In genomic region chr20:53579581-53580375, GRCh38 we compare ENCODE assay signal across 8 cellular contexts. TPM values are rescaled to one million over a fixed set of nuclear protein-coding genes. Genes with fewer than 3 reads are reported as not detected.
DNase-seq lines count a peak whose midpoint lies in the region; ATAC-seq and TF ChIP-seq lines count a peak whose summit lies in the region.

No MANE protein-coding gene starts in this region.

- no peaks in the 10 kb centered on the region for H3K9me3 Mint-ChIP-seq in HFFc6
- H3K9me3 Mint-ChIP-seq in WTC11 = no peaks in the 10 kb centered on the region

- H3K4me1 Mint-ChIP-seq in HFFc6 (ENCODE audit: low read depth) (peaks cover 70% of the 10 kb centered on the region), WTC11 (peaks cover 64% of the 10 kb centered on the region)

- no peaks in the 10 kb centered on the region for H3K9me3 ChIP-seq in A673 (ENCODE audit: low read depth, low read length, poor library complexity, severe bottlenecking)

- H3K4me1 ChIP-seq in A673 (ENCODE audit: insufficient read depth, low read length, poor library complexity, severe bottlenecking) (peaks cover 50% of the 10 kb centered on the region), rectal smooth muscle tissue (ENCODE audit: control insufficient read depth, insufficient read depth, low read length) (peaks cover 6% of the 10 kb centered on the region)

- H3K9ac ChIP-seq in rectal smooth muscle tissue (ENCODE audit: low read length) = peak overlapping the region; percentile 10

- POLR2A ChIA-PET in A673 (lab: Charles Lee; ENCODE audit: low non-redundant PET) = interaction anchor here (0.6 kb wide), 1 partner anchor 381 kb away, joined by 8 read pairs; no protein-coding TSS in a partner anchor
- POLR2A ChIA-PET in WTC11 (lab: Charles Lee) = no interaction called here

- CTCF ChIA-PET in A673 (lab: Charles Lee) = interaction anchor here (0.7 to 1.8 kb wide), 6 partner anchors 44 to 485 kb away, joined by 3 to 19 read pairs (median 4); no protein-coding TSS in a partner anchor
- CTCF ChIA-PET in WTC11 (lab: Charles Lee) = interaction anchor here (0.8 to 2.3 kb wide), 4 partner anchors 32 to 360 kb away, joined by 3 to 11 read pairs (median 3); no protein-coding TSS in a partner anchor

- intact Hi-C loops in A673 (cut with micrococcal nuclease; ENCODE audit: unreplicated experiment) (loop anchor here (2.0 to 10.0 kb wide), 4 partner anchors 249 to 615 kb away; no protein-coding TSS in a partner anchor), posterior cingulate gyrus (cut with DNase I) (loop anchor here (5.0 kb wide), 1 partner anchor 288 kb away; no protein-coding TSS in a partner anchor)

- no peaks in the 10 kb centered on the region for H3K27me3 ChIP-seq in A673 (replicated peaks; ENCODE audit: insufficient read depth, low read depth, low read length, poor library complexity)
- H3K27me3 ChIP-seq in rectal smooth muscle tissue (ENCODE audit: control insufficient read depth, insufficient read depth, low read length) = no peaks in the 10 kb centered on the region

- no TSS peak for BruUV-seq in A673 (replicated peaks; lab: Mats Ljungman, UMichigan)

- H3K27me3 Mint-ChIP-seq in HFFc6 (ENCODE audit: insufficient read depth) (no peaks in the 10 kb centered on the region; the same call in 1 of the 2 replicates), WTC11 (ENCODE audit: low read depth) (no peaks in the 10 kb centered on the region)

- TF ChIP-seq CTCF in A673 (conservative IDR thresholded peaks at IDR 0.05; ENCODE audit: low read depth, low read length) (no peak), HFFc6 (IDR thresholded peaks at IDR 0.05) (no peak), WTC11 (IDR thresholded peaks at IDR 0.05) (no peak), fibroblast of the aortic adventitia (IDR thresholded peaks at IDR 0.05; ENCODE audit: insufficient read depth, low read length) (no peak)

- peak overlapping the region; percentile 80 for H3K4me3 Mint-ChIP-seq in HFFc6
- no peak overlapping the region for H3K4me3 Mint-ChIP-seq in WTC11

- DNase-seq in A673 (ENCODE audit: low spot score) = peak; percentile 83
- peak; percentile 50 for DNase-seq in HFFc6
- no peak for DNase-seq in WTC11 (ENCODE audit: low spot score)
- peak; percentile 93 for DNase-seq in fibroblast of the aortic adventitia (ENCODE audit: low read depth)
- DNase-seq in posterior cingulate gyrus = no peak
- no peak for DNase-seq in Ammon's horn (ENCODE audit: low spot score)
- no peak for DNase-seq in midbrain (lab: John Stamatoyannopoulos, UW)

- H3K36me3 Mint-ChIP-seq in HFFc6 (ENCODE audit: low read depth) (peaks cover 50% of the 10 kb centered on the region), WTC11 (peaks cover 67% of the 10 kb centered on the region)

- H3K27ac ChIP-seq in A673 (ENCODE audit: low read depth, low read length, poor library complexity, severe bottlenecking) (peak overlapping the region; percentile 79), rectal smooth muscle tissue (ENCODE audit: low read depth, low read length) (peak overlapping the region; percentile 42)

- peak overlapping the region; percentile 94 for H3K27ac Mint-ChIP-seq in HFFc6
- peak overlapping the region; percentile 77 for H3K27ac Mint-ChIP-seq in WTC11

- H3K36me3 ChIP-seq in A673 (ENCODE audit: insufficient read depth, low read length, poor library complexity, severe bottlenecking) = peaks cover 61% of the 10 kb centered on the region
- H3K36me3 ChIP-seq in rectal smooth muscle tissue (ENCODE audit: control insufficient read depth, insufficient read depth, low read length) = peaks cover 25% of the 10 kb centered on the region

- ATAC-seq in WTC11 = 0 out of 2 replicates have a peak, but pooled peaks have one; percentile 12

- peak overlapping the region; percentile 16 for H3K4me3 ChIP-seq in A673 (ENCODE audit: low read depth, low read length, poor library complexity, severe bottlenecking)
- peak overlapping the region; percentile 46 for H3K4me3 ChIP-seq in fibroblast of the aortic adventitia (ENCODE audit: low read depth, low read length)
- peak overlapping the region; percentile 45 for H3K4me3 ChIP-seq in rectal smooth muscle tissue (ENCODE audit: low read length)

TF ChIP-seq in WTC11, 78 proteins besides CTCF, POLR2A, EP300 and RAD21:
- no peak for TF ChIP-seq ZNF416 (CRISPR knock-in tag; IDR thresholded peaks at IDR 0.05)
- TF ChIP-seq, protein P1, sequence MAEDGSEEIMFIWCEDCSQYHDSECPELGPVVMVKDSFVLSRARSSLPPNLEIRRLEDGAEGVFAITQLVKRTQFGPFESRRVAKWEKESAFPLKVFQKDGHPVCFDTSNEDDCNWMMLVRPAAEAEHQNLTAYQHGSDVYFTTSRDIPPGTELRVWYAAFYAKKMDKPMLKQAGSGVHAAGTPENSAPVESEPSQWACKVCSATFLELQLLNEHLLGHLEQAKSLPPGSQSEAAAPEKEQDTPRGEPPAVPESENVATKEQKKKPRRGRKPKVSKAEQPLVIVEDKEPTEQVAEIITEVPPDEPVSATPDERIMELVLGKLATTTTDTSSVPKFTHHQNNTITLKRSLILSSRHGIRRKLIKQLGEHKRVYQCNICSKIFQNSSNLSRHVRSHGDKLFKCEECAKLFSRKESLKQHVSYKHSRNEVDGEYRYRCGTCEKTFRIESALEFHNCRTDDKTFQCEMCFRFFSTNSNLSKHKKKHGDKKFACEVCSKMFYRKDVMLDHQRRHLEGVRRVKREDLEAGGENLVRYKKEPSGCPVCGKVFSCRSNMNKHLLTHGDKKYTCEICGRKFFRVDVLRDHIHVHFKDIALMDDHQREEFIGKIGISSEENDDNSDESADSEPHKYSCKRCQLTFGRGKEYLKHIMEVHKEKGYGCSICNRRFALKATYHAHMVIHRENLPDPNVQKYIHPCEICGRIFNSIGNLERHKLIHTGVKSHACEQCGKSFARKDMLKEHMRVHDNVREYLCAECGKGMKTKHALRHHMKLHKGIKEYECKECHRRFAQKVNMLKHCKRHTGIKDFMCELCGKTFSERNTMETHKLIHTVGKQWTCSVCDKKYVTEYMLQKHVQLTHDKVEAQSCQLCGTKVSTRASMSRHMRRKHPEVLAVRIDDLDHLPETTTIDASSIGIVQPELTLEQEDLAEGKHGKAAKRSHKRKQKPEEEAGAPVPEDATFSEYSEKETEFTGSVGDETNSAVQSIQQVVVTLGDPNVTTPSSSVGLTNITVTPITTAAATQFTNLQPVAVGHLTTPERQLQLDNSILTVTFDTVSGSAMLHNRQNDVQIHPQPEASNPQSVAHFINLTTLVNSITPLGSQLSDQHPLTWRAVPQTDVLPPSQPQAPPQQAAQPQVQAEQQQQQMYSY (CRISPR knock-in tag; IDR thresholded peaks at IDR 0.05) = peak; percentile 74
- TF ChIP-seq GABPB1 (CRISPR knock-in tag; IDR thresholded peaks at IDR 0.05) = peak; percentile 98
- no peak for TF ChIP-seq CREM (CRISPR knock-in tag; IDR thresholded peaks at IDR 0.05)
- no peak for TF ChIP-seq RELA (CRISPR knock-in tag; IDR thresholded peaks at IDR 0.05; ENCODE audit: borderline replicate concordance)
- no peak for TF ChIP-seq EMX1 (CRISPR knock-in tag; IDR thresholded peaks at IDR 0.05)
- no peak for TF ChIP-seq ELF4 (CRISPR knock-in tag; IDR thresholded peaks at IDR 0.05; ENCODE audit: low read depth)
TF ChIP-seq in WTC11: peak in this region for 2.

RNA-seq across cellular contexts. Expression of gene ZNF217, which starts 13.9 kb away (rescaled TPM):
- total RNA-seq in A673 (2021) = 27.0 and 37.7 TPM in 2 replicates
- total RNA-seq in HFFc6 (2021; fragmentation: NEBNext Ultra II Directional; extraction: Animal tissue kit (Norgen Biotek cat#: 25700)) = 10 to 100 TPM; 38.5 to 42.9 (median 40.1) TPM
- 75.6 to 84.0 TPM (median 77.7 TPM) in 3 replicates for total RNA-seq in WTC11 (2021)
- total RNA-seq in fibroblast of the aortic adventitia (ENCODE audit: low replicate concordance) = 15.8 and 32.3 TPM in 2 replicates

Comparison
In these comparisons a context has a peak if more than half of its experiments do, and no peak if none do; other contexts are left out.
1. DNase-seq: peak in A673 (single experiment), HFFc6 (single experiment) and fibroblast of the aortic adventitia (single experiment); none in WTC11 (single experiment), posterior cingulate gyrus (0 of 10), Ammon's horn (single experiment) and midbrain (single experiment).
2. Peak in every context shown above with its lines, with median percentiles within 50 percentile points of each other: H3K4me3 ChIP-seq.